Comparison of ENCODE assay signal across 10 cellular contexts in genomic region chr10:3792710-3793219, GRCh38.
"Had no signal": no experiment of that assay in that cellular context is flagged by ENCODE, and none has a peak within 500 bp of the region (broad histone marks: within the 10 kb centered on the region; RNA-seq: fewer than 3 reads in every experiment).

No MANE protein-coding gene starts in this region.

- H3K4me3 Mint-ChIP-seq: activated CD4-positive, alpha-beta T cell treated with anti-CD3 and anti-CD28 coated beads for 36 hours had no signal

- ATAC-seq: esophagus mucosa, heart left ventricle, left lobe of liver had no signal

- H3K27ac Mint-ChIP-seq: activated CD4-positive, alpha-beta T cell treated with anti-CD3 and anti-CD28 coated beads for 36 hours; activated naive CD4-positive, alpha-beta T cell treated with anti-CD3 and anti-CD28 coated beads, Interleukin-2, amount 50 U/mL, for 72 hours had no signal

- H3K27me3 Mint-ChIP-seq: activated CD4-positive, alpha-beta T cell treated with anti-CD3 and anti-CD28 coated beads for 36 hours had no signal

- DNase-seq: activated CD4-positive, alpha-beta T cell treated with anti-CD3 and anti-CD28 coated beads for 36 hours; activated effector memory CD4-positive, alpha-beta T cell treated with anti-CD3 and anti-CD28 coated beads, Interleukin-2, amount 50 U/mL, for 16 hours; dorsolateral prefrontal cortex; heart left ventricle; stimulated activated CD4-positive, alpha-beta T cell treated with anti-CD3 and anti-CD28 coated beads, Interleukin-4, amount 100 ng/mL, for 1 hour; T1000; tibial artery had no signal
